ENCODE assay signal across 26 cellular contexts in the genomic region with DNA sequence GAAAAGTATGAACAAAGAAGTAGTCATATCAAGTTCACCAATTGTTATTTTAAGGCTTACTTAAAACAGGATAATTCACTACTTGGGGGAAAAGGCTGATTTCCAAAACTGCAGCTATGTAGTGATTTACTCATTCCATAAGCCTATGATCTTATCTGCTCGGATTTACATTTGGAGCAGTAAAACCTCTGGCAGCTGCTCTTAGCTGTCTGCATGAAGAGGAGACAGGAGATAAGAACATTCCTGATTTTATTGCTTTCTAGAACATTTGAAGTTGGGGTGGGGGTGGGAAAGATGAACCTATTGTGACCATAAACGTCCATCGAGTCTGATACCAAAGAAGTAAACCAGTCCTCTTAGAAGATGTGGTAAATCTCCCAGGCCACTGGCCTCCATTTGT.
DNase-seq lines count a peak whose midpoint lies in the region; ATAC-seq and TF ChIP-seq lines count a peak whose summit lies in the region.
"Had no signal": no experiment of that assay in that cellular context is flagged by ENCODE, and none has a peak within 500 bp of the region (broad histone marks: within the 10 kb centered on the region; RNA-seq: fewer than 3 reads in every experiment).

No MANE protein-coding gene starts in this region.

- DNase-seq in SK-N-DZ (ENCODE audit: low spot score) = peak; percentile 65
- peak; percentile 49 for DNase-seq in mesenchymal stem cell
- no peak for DNase-seq in testis
- DNase-seq in stimulated activated naive CD4-positive, alpha-beta T cell (lab: John Stamatoyannopoulos, UW) = no peak
- no peak for DNase-seq in right cardiac atrium
- no peak for DNase-seq in HCEC 1CT
- DNase-seq: activated CD4-positive, alpha-beta T cell treated with anti-CD3 and anti-CD28 coated beads for 1 hour; activated CD8-positive, alpha-beta memory T cell treated with anti-CD3 and anti-CD28 coated beads for 24 hours; activated gamma-delta T cell; activated naive CD8-positive, alpha-beta T cell treated with anti-CD3 and anti-CD28 coated beads, Interleukin-2, amount 50 U/mL, for 24 hours; activated T-cell treated with anti-CD3 and anti-CD28 coated beads, Interleukin-2, amount 50 U/mL, for 1 hour; brain microvascular endothelial cell; erythroblast; midbrain; natural killer cell; NCI-H1092 treated with DMSO at 0.1 percent for 48 hours; NCI-H2081; NCI-H446; NK-92 treated with Interleukin-12 subunit alpha and Interleukin-12 subunit beta, amount 100 ng/mL, for 24 hours; ovary; SHP77; stimulated activated naive CD8-positive, alpha-beta T cell treated with anti-CD3 and anti-CD28 coated beads, Interleukin-15, Interleukin-2, amounts not matched to agents 100 U/mL and 50 U/mL, for 24 hours had no signal

- CTCF ChIA-PET in HEK293 (lab: Yijun Ruan, JAX) = interaction anchor here (0.6 to 0.7 kb wide), 4 partner anchors 36 to 152 kb away, joined by 3 to 6 read pairs (median 3); no protein-coding TSS in a partner anchor

- no peak overlapping the region for H2BK12ac ChIP-seq in mesenchymal stem cell (ENCODE audit: low read length in 2 of 2)

- no peak for TF ChIP-seq POLR2A in testis (IDR thresholded peaks at IDR 0.05)

- no peak overlapping the region for H3K9ac ChIP-seq in mesenchymal stem cell (ENCODE audit: low read length)

- no peak overlapping the region for H3K4me2 ChIP-seq in mesenchymal stem cell (ENCODE audit: low read length, poor library complexity, severe bottlenecking)

- TF ChIP-seq CTCF in HEK293 (tag by site-specific recombination; IDR thresholded peaks at IDR 0.05) = no peak
- TF ChIP-seq CTCF in testis (IDR thresholded peaks at IDR 0.05) = no peak

- no peak overlapping the region for H2BK5ac ChIP-seq in mesenchymal stem cell (ENCODE audit: low read depth, low read length, poor library complexity, severe bottlenecking)

- H3K27ac ChIP-seq in HEK293 (ENCODE audit: extremely low read depth, low read depth, low read length) (no peak overlapping the region), mesenchymal stem cell (ENCODE audit: low read length, poor library complexity, severe bottlenecking) (no peak overlapping the region), testis (no peak overlapping the region), right cardiac atrium (ENCODE audit: low read length) (no peak overlapping the region)
- H3K27ac ChIP-seq: brain microvascular endothelial cell, ovary, right atrium auricular region had no signal

- H2AK5ac ChIP-seq in mesenchymal stem cell (ENCODE audit: low read length, severe bottlenecking) = no peak overlapping the region

- H3K23ac ChIP-seq in mesenchymal stem cell (ENCODE audit: low read length in 2 of 2) = no peak overlapping the region

- intact Hi-C loops in testis (cut with DNase I; ENCODE audit: low total_unique reads) (no loop called here), right cardiac atrium (cut with DNase I) (no loop called here)

- no peak for ATAC-seq in right cardiac atrium
- ATAC-seq: HepG2; left lobe of liver; natural killer cell; stimulated activated naive CD8-positive, alpha-beta T cell treated with anti-CD3 and anti-CD28 coated beads, Interleukin-15, Interleukin-2, amounts not matched to agents 100 U/mL and 50 U/mL, for 24 hours had no signal

- H3K4me1 ChIP-seq in HEK293 (ENCODE audit: control insufficient read depth, insufficient read depth, low read length) (peaks cover 16% of the 10 kb centered on the region), mesenchymal stem cell (ENCODE audit: control insufficient read depth, insufficient read depth, low read depth, low read length) (no peaks in the 10 kb centered on the region), testis (no peaks in the 10 kb centered on the region), right cardiac atrium (ENCODE audit: control insufficient read depth, insufficient read depth, low read length) (no peaks in the 10 kb centered on the region)
- H3K4me1 ChIP-seq: right atrium auricular region had no signal

- no peak overlapping the region for H3K14ac ChIP-seq in mesenchymal stem cell (ENCODE audit: low read length in 2 of 2)

- H4K91ac ChIP-seq in mesenchymal stem cell (ENCODE audit: low read length) = no peak overlapping the region

- H3K27me3 ChIP-seq in mesenchymal stem cell (ENCODE audit: control insufficient read depth in 1 of 2, insufficient read depth in 1 of 2, low read length in 2 of 2) = no peaks in the 10 kb centered on the region
- H3K27me3 ChIP-seq in testis = no peaks in the 10 kb centered on the region
- no peaks in the 10 kb centered on the region for H3K27me3 ChIP-seq in right cardiac atrium (ENCODE audit: control insufficient read depth, insufficient read depth)
- H3K27me3 ChIP-seq: brain microvascular endothelial cell, ovary, right atrium auricular region had no signal

- H2BK15ac ChIP-seq in mesenchymal stem cell (ENCODE audit: low read depth, poor library complexity, severe bottlenecking) = no peak overlapping the region

- POLR2A ChIA-PET in HEK293 (lab: Yijun Ruan, JAX) = interaction anchor here (0.6 to 1.3 kb wide), 4 partner anchors 44 to 178 kb away, joined by 3 to 5 read pairs (median 3); partner anchors contain the start of gene LYPD6

- H3K36me3 ChIP-seq in HEK293 (ENCODE audit: control insufficient read depth in 2 of 2, insufficient read depth in 1 of 2, low read length in 2 of 2) (no peaks in the 10 kb centered on the region), mesenchymal stem cell (ENCODE audit: control insufficient read depth in 1 of 2, insufficient read depth in 2 of 2, low read depth in 1 of 2, low read length in 2 of 2) (no peaks in the 10 kb centered on the region), testis (ENCODE audit: low read depth, missing control alignments) (no peaks in the 10 kb centered on the region)
- H3K36me3 ChIP-seq: brain microvascular endothelial cell, ovary, right atrium auricular region had no signal

- WGBS in mesenchymal stem cell = 11% methylated on average over 1 of the region's 3 CpGs
- WGBS in testis, 2 donors = 45 to 52% methylated on average over 3 of the region's 3 CpGs
- 27% methylated on average over 3 of the region's 3 CpGs for WGBS in right cardiac atrium

- H3K4me3 ChIP-seq in HEK293 (ENCODE audit: low read depth, low read length) (no peak overlapping the region), mesenchymal stem cell (ENCODE audit: insufficient read depth in 1 of 2, low read depth in 1 of 2, low read length in 2 of 2) (no peak overlapping the region), testis (no peak overlapping the region), right cardiac atrium (ENCODE audit: low read length) (no peak overlapping the region)
- H3K4me3 ChIP-seq: ovary, right atrium auricular region had no signal

- H3K4ac ChIP-seq in mesenchymal stem cell (ENCODE audit: low read depth in 1 of 2, low read length in 2 of 2) = no peak overlapping the region

- no peak overlapping the region for H2AFZ ChIP-seq in mesenchymal stem cell (ENCODE audit: low read depth, low read length)

- H3K9me3 ChIP-seq in HEK293 (ENCODE audit: control insufficient read depth, insufficient read depth, low read depth, low read length) (no peaks in the 10 kb centered on the region), mesenchymal stem cell (ENCODE audit: control insufficient read depth, low read length) (no peaks in the 10 kb centered on the region), testis (no peaks in the 10 kb centered on the region), right cardiac atrium (ENCODE audit: control insufficient read depth, low read length) (no peaks in the 10 kb centered on the region)
- H3K9me3 ChIP-seq: ovary had no signal

- no peak overlapping the region for H2BK120ac ChIP-seq in mesenchymal stem cell (ENCODE audit: low read depth, low read length)

- H3K18ac ChIP-seq in mesenchymal stem cell (ENCODE audit: low read depth in 1 of 2, low read length in 2 of 2) = no peak overlapping the region

- no peaks in the 10 kb centered on the region for H3K79me1 ChIP-seq in mesenchymal stem cell (replicated peaks; ENCODE audit: low read length, poor library complexity, severe bottlenecking)

- no peak overlapping the region for H4K8ac ChIP-seq in mesenchymal stem cell (ENCODE audit: low read length)

TF ChIP-seq in HEK293, 187 proteins besides CTCF, POLR2A, EP300 and RAD21 (continues in another document):
- TF ChIP-seq ZNF292 (tag by site-specific recombination; IDR thresholded peaks at IDR 0.05; ENCODE audit: borderline replicate concordance, low read depth) (no peak), TCF7L2 (IDR thresholded peaks at IDR 0.05; ENCODE audit: borderline replicate concordance, low read depth, low read length) (peak; percentile 71; the same call in 1 of the 2 replicates), YY2 (tag by site-specific recombination; IDR thresholded peaks at IDR 0.05) (no peak), ZNF791 (tag by site-specific recombination; IDR thresholded peaks at IDR 0.05) (no peak), ZIC2 (tag by site-specific recombination; IDR thresholded peaks at IDR 0.05) (no peak)
- TF ChIP-seq, protein P1, sequence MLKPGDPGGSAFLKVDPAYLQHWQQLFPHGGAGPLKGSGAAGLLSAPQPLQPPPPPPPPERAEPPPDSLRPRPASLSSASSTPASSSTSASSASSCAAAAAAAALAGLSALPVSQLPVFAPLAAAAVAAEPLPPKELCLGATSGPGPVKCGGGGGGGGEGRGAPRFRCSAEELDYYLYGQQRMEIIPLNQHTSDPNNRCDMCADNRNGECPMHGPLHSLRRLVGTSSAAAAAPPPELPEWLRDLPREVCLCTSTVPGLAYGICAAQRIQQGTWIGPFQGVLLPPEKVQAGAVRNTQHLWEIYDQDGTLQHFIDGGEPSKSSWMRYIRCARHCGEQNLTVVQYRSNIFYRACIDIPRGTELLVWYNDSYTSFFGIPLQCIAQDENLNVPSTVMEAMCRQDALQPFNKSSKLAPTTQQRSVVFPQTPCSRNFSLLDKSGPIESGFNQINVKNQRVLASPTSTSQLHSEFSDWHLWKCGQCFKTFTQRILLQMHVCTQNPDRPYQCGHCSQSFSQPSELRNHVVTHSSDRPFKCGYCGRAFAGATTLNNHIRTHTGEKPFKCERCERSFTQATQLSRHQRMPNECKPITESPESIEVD (tag by site-specific recombination; IDR thresholded peaks at IDR 0.05) = peak; percentile 27; the same call in 1 of the 2 replicates
- TF ChIP-seq, protein P2, sequence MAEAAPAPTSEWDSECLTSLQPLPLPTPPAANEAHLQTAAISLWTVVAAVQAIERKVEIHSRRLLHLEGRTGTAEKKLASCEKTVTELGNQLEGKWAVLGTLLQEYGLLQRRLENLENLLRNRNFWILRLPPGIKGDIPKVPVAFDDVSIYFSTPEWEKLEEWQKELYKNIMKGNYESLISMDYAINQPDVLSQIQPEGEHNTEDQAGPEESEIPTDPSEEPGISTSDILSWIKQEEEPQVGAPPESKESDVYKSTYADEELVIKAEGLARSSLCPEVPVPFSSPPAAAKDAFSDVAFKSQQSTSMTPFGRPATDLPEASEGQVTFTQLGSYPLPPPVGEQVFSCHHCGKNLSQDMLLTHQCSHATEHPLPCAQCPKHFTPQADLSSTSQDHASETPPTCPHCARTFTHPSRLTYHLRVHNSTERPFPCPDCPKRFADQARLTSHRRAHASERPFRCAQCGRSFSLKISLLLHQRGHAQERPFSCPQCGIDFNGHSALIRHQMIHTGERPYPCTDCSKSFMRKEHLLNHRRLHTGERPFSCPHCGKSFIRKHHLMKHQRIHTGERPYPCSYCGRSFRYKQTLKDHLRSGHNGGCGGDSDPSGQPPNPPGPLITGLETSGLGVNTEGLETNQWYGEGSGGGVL (tag by site-specific recombination; IDR thresholded peaks at IDR 0.05) = no peak

Comparison
In these comparisons a context has a peak if more than half of its experiments do, and no peak if none do; other contexts are left out.
1. DNase-seq: peak in SK-N-DZ (single experiment) and mesenchymal stem cell (single experiment); none in testis (single experiment), stimulated activated naive CD4-positive, alpha-beta T cell (0 of 6), right cardiac atrium (0 of 3) and HCEC 1CT (single experiment).